Comparison of ENCODE assay signal across 9 cellular contexts in genomic region chr17:75087558-75088453, GRCh38. TPM values are rescaled to one million over a fixed set of nuclear protein-coding genes. Genes with fewer than 3 reads are reported as not detected.
DNase-seq lines count a peak whose midpoint lies in the region; ATAC-seq and TF ChIP-seq lines count a peak whose summit lies in the region.
"Had no signal": no experiment of that assay in that cellular context is flagged by ENCODE, and none has a peak within 500 bp of the region (broad histone marks: within the 10 kb centered on the region; RNA-seq: fewer than 3 reads in every experiment).

TSS of gene SLC16A5 (plus strand) at chr17:75087954. CDS start at chr17:75093637, 5,683 bp downstream.

- in situ Hi-C loops in Panc1 (cut with HindIII; ENCODE audit: low pct_unique_long_range_greater_than_20kb, low sequenced_read_pairs) = no loop called here

- H3K4me1 ChIP-seq in Panc1 (ENCODE audit: control insufficient read depth, insufficient read depth, low read length) (peaks cover 57% of the 10 kb centered on the region), adrenal gland (replicated peaks in 1 of 2) (peaks cover 0 to 19% of the 10 kb centered on the region in 2 donors)

- POLR2A ChIA-PET in Panc1 (lab: Charles Lee) = interaction anchor here (0.6 kb wide), 1 partner anchor 30 kb away, joined by 6 read pairs; no protein-coding TSS in a partner anchor

- CTCF ChIA-PET in Panc1 (lab: Charles Lee) = interaction anchor here (1.3 to 2.0 kb wide), 5 partner anchors 18 to 127 kb away, joined by 3 to 11 read pairs (median 5); no protein-coding TSS in a partner anchor

- peak in 1 of 2 donors; percentile 32 for TF ChIP-seq POLR2A in adrenal gland (IDR thresholded peaks at IDR 0.05)

- ATAC-seq in Panc1 (peak; percentile 85), GM18870 (IDR thresholded peaks at IDR 0.05; ENCODE audit: unreplicated experiment) (no peak), HG02852 (IDR thresholded peaks at IDR 0.05; ENCODE audit: unreplicated experiment) (no peak)

- intact Hi-C loops in Panc1 (cut with micrococcal nuclease; ENCODE audit: unreplicated experiment) = no loop called here
- intact Hi-C loops in adrenal gland (cut with DNase I) = no loop called here
- intact Hi-C loops in cardiac septum (cut with DNase I) = no loop called here
- intact Hi-C loops in posterior vena cava (cut with DNase I) = no loop called here

- H3K9me3 ChIP-seq in Panc1 (ENCODE audit: control insufficient read depth, insufficient read depth, low read depth, low read length) (no peaks in the 10 kb centered on the region), adrenal gland (replicated peaks in 1 of 3) (no peaks in the 10 kb centered on the region)

- BruUV-seq in Panc1 (replicated peaks; lab: Mats Ljungman, UMichigan) = no TSS peak

- peak; percentile 86 for DNase-seq in CMK (ENCODE audit: low read depth)
- peak; percentile 98 for DNase-seq in H7
- DNase-seq in Panc1 (ENCODE audit: low read depth, low spot score) = no peak
- DNase-seq in adrenal gland = peak; percentile 70 to 89 (median 75)
- peak; percentile 96 for DNase-seq in cardiac septum (ENCODE audit: low spot score)
- peak; percentile 96 for DNase-seq in posterior vena cava (ENCODE audit: low spot score)

- TF ChIP-seq CTCF in Panc1 (IDR thresholded peaks at IDR 0.05) (no peak), adrenal gland (IDR thresholded peaks at IDR 0.05) (no peak)

- H3K4me3 ChIP-seq in H7 (ENCODE audit: insufficient read depth, low read depth, low read length) (peak within 1 kb of the TSS; percentile 89), Panc1 (ENCODE audit: low read depth in 2 of 2, low read length in 2 of 2) (peak within 1 kb of the TSS; percentile 56 to 76), adrenal gland (peak within 1 kb of the TSS in 1 of 4 donors; percentile 38)

- peak within 1 kb of the TSS; percentile 93 for H3K27ac ChIP-seq in Panc1 (ENCODE audit: low read length)
- H3K27ac ChIP-seq in adrenal gland = peak within 1 kb of the TSS in 3 of 5 donors; percentile 26 to 77 (median 72)

- WGBS in adrenal gland, 4 donors = 25 to 40% (median 33%) methylated on average over 25 to 69 of the region's 69 CpGs

- H3K27me3 ChIP-seq in H7 (ENCODE audit: control insufficient read depth, insufficient read depth, low read length) = no peaks in the 10 kb centered on the region
- no peaks in the 10 kb centered on the region for H3K27me3 ChIP-seq in Panc1 (ENCODE audit: control insufficient read depth, insufficient read depth, low read length)
- no peaks in the 10 kb centered on the region for H3K27me3 ChIP-seq in adrenal gland

- H3K36me3 ChIP-seq in H7 (replicated peaks; ENCODE audit: control insufficient read depth, insufficient read depth, low read length) (no peaks in the 10 kb centered on the region), Panc1 (ENCODE audit: control insufficient read depth, insufficient read depth, low read length) (no peaks in the 10 kb centered on the region; the same call in 1 of the 2 replicates), adrenal gland (replicated peaks in 1 of 2) (no peaks in the 10 kb centered on the region)

RNA-seq across cellular contexts. Expression of gene SLC16A5, which starts in this region (rescaled TPM):
- total RNA-seq in H7 (2014; rRNA removed; shearing (Covaris generic)) = 28.2 and 38.8 TPM in 2 replicates
- total RNA-seq in Panc1 (2021; ENCODE audit: unreplicated experiment) = 46.6 TPM
- polyA plus RNA-seq in Panc1 (2012; ENCODE audit: insufficient read length) = 70.7 TPM
- total RNA-seq in adrenal gland = 1 to 10 TPM in 7 of 8 donors, under 1 TPM in 1; 0.91 to 3.0 (median 1.7) TPM
- polyA plus RNA-seq in adrenal gland = 1 to 10 TPM in 2 of 3 donors, under 1 TPM in 1; 0.77 to 3.9 (median 2.1) TPM
- 22.7 TPM for total RNA-seq in cardiac septum
- 1 to 10 TPM; 6.1 to 8.1 TPM for total RNA-seq in posterior vena cava
- total RNA-seq: SK-MEL-5 had no signal
